8 cellular contexts compared by ENCODE assay signal in genomic region chr2:179019260-179019659, GRCh38. TPM values are rescaled to one million over a fixed set of nuclear protein-coding genes. Genes with fewer than 3 reads are reported as not detected.
"Had no signal": no experiment of that assay in that cellular context is flagged by ENCODE, and none has a peak within 500 bp of the region (broad histone marks: within the 10 kb centered on the region; RNA-seq: fewer than 3 reads in every experiment).

No MANE protein-coding gene starts in this region.

- H3K4me2 ChIP-seq: GM23338 had no signal

- FAIRE-seq: H1, H54, HTR-8/SVneo had no signal

- DNase-seq: H9, HCEC 1CT, KBM-7 had no signal

- H2AFZ ChIP-seq: GM23338 had no signal

- H3K4me3 ChIP-seq: GM23338 had no signal

- ATAC-seq: GM23338 had no signal

RNA-seq across cellular contexts. Expression of gene CCDC141, which starts 30.7 kb away (rescaled TPM):
- total RNA-seq: HT-29 had no signal
